In genomic region chr6:150394886-150395285, GRCh38 we compare ENCODE assay signal across 2 cellular contexts.
TF ChIP-seq lines count a peak whose summit lies in the region.

No MANE protein-coding gene starts in this region.

TF ChIP-seq in GM23338, 12 proteins besides CTCF, POLR2A, EP300 and RAD21:
- TF ChIP-seq ZNF114 (CRISPR knock-in tag; IDR thresholded peaks at IDR 0.05): no peak
- TF ChIP-seq ETS1 (IDR thresholded peaks at IDR 0.05): no peak
- no peak for TF ChIP-seq EZH2 (IDR thresholded peaks at IDR 0.05; ENCODE audit: low read depth, unreplicated experiment)
- no peak for TF ChIP-seq NANOG (IDR thresholded peaks at IDR 0.05; ENCODE audit: borderline replicate concordance)
- no peak for TF ChIP-seq JUNB (IDR thresholded peaks at IDR 0.05; ENCODE audit: unreplicated experiment)
- no peak for TF ChIP-seq ZNF462 (CRISPR knock-in tag; IDR thresholded peaks at IDR 0.05)
- no peak for TF ChIP-seq STAT1 (IDR thresholded peaks at IDR 0.05; ENCODE audit: unreplicated experiment)
- TF ChIP-seq EZH2phosphoT487 (IDR thresholded peaks at IDR 0.05; ENCODE audit: unreplicated experiment): no peak
- no peak for TF ChIP-seq POLR2AphosphoS5 (IDR thresholded peaks at IDR 0.05; ENCODE audit: low read depth)
- TF ChIP-seq CREB1 (CRISPR knock-in tag; IDR thresholded peaks at IDR 0.05; ENCODE audit: low read depth): no peak
- TF ChIP-seq REST (IDR thresholded peaks at IDR 0.05; ENCODE audit: unreplicated experiment): no peak
- TF ChIP-seq ZNF331 (CRISPR knock-in tag; IDR thresholded peaks at IDR 0.05; ENCODE audit: low read depth): no peak

TF ChIP-seq in HepG2, 621 proteins besides CTCF, POLR2A, EP300 and RAD21:
- TF ChIP-seq TAF1 (CRISPR knock-in tag; IDR thresholded peaks at IDR 0.05) (no peak), CCAR2 (optimal IDR thresholded peaks at IDR 0.05; ENCODE audit: low read depth, low read length) (no peak), SMYD3 (CRISPR knock-in tag; IDR thresholded peaks at IDR 0.05) (no peak), THAP8 (CRISPR knock-in tag; IDR thresholded peaks at IDR 0.05; ENCODE audit: borderline replicate concordance) (no peak), ZFP41 (CRISPR knock-in tag; IDR thresholded peaks at IDR 0.05; ENCODE audit: borderline replicate concordance) (no peak), ATF1 (CRISPR knock-in tag; IDR thresholded peaks at IDR 0.05) (no peak), CREBL2 (CRISPR knock-in tag; IDR thresholded peaks at IDR 0.05; ENCODE audit: borderline replicate concordance) (no peak), ARNT (IDR thresholded peaks at IDR 0.05) (no peak), ZFY (CRISPR knock-in tag; IDR thresholded peaks at IDR 0.05) (no peak), ZNF557 (CRISPR knock-in tag; IDR thresholded peaks at IDR 0.05) (no peak), ZNF446 (CRISPR knock-in tag; IDR thresholded peaks at IDR 0.05) (no peak), KLF11 (CRISPR knock-in tag; IDR thresholded peaks at IDR 0.05) (no peak), SAP130 (CRISPR knock-in tag; IDR thresholded peaks at IDR 0.05; ENCODE audit: low read depth) (no peak), FOXK1 (CRISPR knock-in tag; IDR thresholded peaks at IDR 0.05; ENCODE audit: borderline replicate concordance, low read depth) (no peak), RORA (CRISPR knock-in tag; IDR thresholded peaks at IDR 0.05) (no peak), NFKB2 (CRISPR knock-in tag; IDR thresholded peaks at IDR 0.05; ENCODE audit: borderline replicate concordance) (no peak)
- TF ChIP-seq, protein P1, sequence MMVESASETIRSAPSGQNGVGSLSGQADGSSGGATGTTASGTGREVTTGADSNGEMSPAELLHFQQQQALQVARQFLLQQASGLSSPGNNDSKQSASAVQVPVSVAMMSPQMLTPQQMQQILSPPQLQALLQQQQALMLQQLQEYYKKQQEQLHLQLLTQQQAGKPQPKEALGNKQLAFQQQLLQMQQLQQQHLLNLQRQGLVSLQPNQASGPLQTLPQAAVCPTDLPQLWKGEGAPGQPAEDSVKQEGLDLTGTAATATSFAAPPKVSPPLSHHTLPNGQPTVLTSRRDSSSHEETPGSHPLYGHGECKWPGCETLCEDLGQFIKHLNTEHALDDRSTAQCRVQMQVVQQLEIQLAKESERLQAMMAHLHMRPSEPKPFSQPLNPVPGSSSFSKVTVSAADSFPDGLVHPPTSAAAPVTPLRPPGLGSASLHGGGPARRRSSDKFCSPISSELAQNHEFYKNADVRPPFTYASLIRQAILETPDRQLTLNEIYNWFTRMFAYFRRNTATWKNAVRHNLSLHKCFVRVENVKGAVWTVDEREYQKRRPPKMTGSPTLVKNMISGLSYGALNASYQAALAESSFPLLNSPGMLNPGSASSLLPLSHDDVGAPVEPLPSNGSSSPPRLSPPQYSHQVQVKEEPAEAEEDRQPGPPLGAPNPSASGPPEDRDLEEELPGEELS (CRISPR knock-in tag; IDR thresholded peaks at IDR 0.05): no peak
- TF ChIP-seq, protein P2, sequence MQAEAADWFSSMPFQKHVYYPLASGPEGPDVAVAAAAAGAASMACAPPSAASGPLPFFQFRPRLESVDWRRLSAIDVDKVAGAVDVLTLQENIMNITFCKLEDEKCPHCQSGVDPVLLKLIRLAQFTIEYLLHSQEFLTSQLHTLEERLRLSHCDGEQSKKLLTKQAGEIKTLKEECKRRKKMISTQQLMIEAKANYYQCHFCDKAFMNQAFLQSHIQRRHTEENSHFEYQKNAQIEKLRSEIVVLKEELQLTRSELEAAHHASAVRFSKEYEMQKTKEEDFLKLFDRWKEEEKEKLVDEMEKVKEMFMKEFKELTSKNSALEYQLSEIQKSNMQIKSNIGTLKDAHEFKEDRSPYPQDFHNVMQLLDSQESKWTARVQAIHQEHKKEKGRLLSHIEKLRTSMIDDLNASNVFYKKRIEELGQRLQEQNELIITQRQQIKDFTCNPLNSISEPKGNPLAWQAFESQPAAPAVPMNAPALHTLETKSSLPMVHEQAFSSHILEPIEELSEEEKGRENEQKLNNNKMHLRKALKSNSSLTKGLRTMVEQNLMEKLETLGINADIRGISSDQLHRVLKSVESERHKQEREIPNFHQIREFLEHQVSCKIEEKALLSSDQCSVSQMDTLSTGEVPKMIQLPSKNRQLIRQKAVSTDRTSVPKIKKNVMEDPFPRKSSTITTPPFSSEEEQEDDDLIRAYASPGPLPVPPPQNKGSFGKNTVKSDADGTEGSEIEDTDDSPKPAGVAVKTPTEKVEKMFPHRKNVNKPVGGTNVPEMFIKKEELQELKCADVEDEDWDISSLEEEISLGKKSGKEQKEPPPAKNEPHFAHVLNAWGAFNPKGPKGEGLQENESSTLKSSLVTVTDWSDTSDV (CRISPR knock-in tag; IDR thresholded peaks at IDR 0.05): no peak
- TF ChIP-seq, protein P3, sequence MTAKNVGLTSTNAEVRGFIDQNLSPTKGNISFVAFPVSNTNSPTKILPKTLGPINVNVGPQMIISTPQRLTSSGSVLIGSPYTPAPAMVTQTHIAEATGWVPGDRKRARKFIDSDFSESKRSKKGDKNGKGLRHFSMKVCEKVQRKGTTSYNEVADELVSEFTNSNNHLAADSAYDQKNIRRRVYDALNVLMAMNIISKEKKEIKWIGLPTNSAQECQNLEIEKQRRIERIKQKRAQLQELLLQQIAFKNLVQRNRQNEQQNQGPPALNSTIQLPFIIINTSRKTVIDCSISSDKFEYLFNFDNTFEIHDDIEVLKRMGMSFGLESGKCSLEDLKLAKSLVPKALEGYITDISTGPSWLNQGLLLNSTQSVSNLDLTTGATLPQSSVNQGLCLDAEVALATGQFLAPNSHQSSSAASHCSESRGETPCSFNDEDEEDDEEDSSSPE (CRISPR knock-in tag; IDR thresholded peaks at IDR 0.05): no peak
